8 cellular contexts compared by ENCODE assay signal in genomic region chr1:154404511-154404931, GRCh38. TPM values are rescaled to one million over a fixed set of nuclear protein-coding genes. Genes with fewer than 3 reads are reported as not detected.
DNase-seq lines count a peak whose midpoint lies in the region; ATAC-seq, FAIRE-seq and TF ChIP-seq lines count a peak whose summit lies in the region.

No MANE protein-coding gene starts in this region.

- TF ChIP-seq RAD21 in GM12878 (IDR thresholded peaks at IDR 0.05; ENCODE audit: insufficient read depth, low read depth, low read length), result no peak

- POLR2A ChIA-PET in GM12878 (lab: Charles Lee), result interaction anchor here (0.6 to 1.3 kb wide), 2 partner anchors 18 to 601 kb away, joined by 5 to 6 read pairs; no protein-coding TSS in a partner anchor
- POLR2A ChIA-PET in HEK293T (lab: Yijun Ruan, JAX), result no interaction called here

- TF ChIP-seq EP300 in GM12878 (IDR thresholded peaks at IDR 0.05; ENCODE audit: borderline replicate concordance in 1 of 2, control insufficient read depth in 1 of 2, low read depth in 2 of 2, low read length in 2 of 2), result no peak

- TF ChIP-seq POLR2A in GM12878 (IDR thresholded peaks at IDR 0.05; ENCODE audit: low read depth, low read length), result no peak

- SMC1A ChIA-PET in GM12878 (lab: Charles Lee; ENCODE audit: uncharacterized antibody, unreplicated experiment), result interaction anchor here (0.7 to 6.8 kb wide), 13 partner anchors 13 to 75 kb away, joined by 3 to 55 read pairs (median 6); no protein-coding TSS in a partner anchor

- intact Hi-C loops in GM12878 (cut with micrococcal nuclease; ENCODE audit: unreplicated experiment), result no loop called here

- CTCF ChIA-PET in GM12878 (lab: Yijun Ruan, JAX) (interaction anchor here (1.0 to 2.0 kb wide), 14 partner anchors 12 to 155 kb away, joined by 3 to 15 read pairs (median 4); no protein-coding TSS in a partner anchor), HEK293T (lab: Yijun Ruan, JAX) (no interaction called here)

- H3K27me3 ChIP-seq in HUES6 (ENCODE audit: control insufficient read depth, insufficient read depth, low read length) (peaks cover 52% of the 10 kb centered on the region), GM12878 (replicated peaks in 1 of 2; ENCODE audit: control insufficient read depth in 2 of 2, insufficient read depth in 2 of 2, low read length in 1 of 2) (no peaks in the 10 kb centered on the region), muscle layer of duodenum (ENCODE audit: low read depth, low read length) (no peaks in the 10 kb centered on the region)

- no peak for TF ChIP-seq CTCF in C4-2B (conservative IDR thresholded peaks at IDR 0.05)
- TF ChIP-seq CTCF in GM12878 (IDR thresholded peaks at IDR 0.05 in 2 of 3, conservative IDR thresholded peaks at IDR 0.05 in 1 of 3; ENCODE audit: control insufficient read depth in 2 of 3, extremely low read depth in 1 of 3, insufficient read depth in 1 of 3, low read depth in 3 of 3, low read length in 3 of 3), result no peak

- H3K79me2 ChIP-seq in GM12878 (ENCODE audit: control insufficient read depth, insufficient read depth, low read length), result peaks cover 11% of the 10 kb centered on the region

- H3K9me3 ChIP-seq in HUES6 (ENCODE audit: control insufficient read depth, insufficient read depth, low read depth, low read length), result no peaks in the 10 kb centered on the region
- H3K9me3 ChIP-seq in GM12878 (replicated peaks; ENCODE audit: control insufficient read depth, insufficient read depth, low read length), result no peaks in the 10 kb centered on the region
- no peaks in the 10 kb centered on the region for H3K9me3 ChIP-seq in muscle layer of duodenum (ENCODE audit: control insufficient read depth in 1 of 2, low read length in 2 of 2)

- H3K4me1 ChIP-seq in HUES6 (ENCODE audit: control insufficient read depth, insufficient read depth, low read length) (peaks cover 33% of the 10 kb centered on the region), GM12878 (ENCODE audit: control insufficient read depth, insufficient read depth, low read length) (peaks cover 62% of the 10 kb centered on the region), muscle layer of duodenum (ENCODE audit: control insufficient read depth in 1 of 2, insufficient read depth in 2 of 2, low read length in 2 of 2) (peaks cover 27 to 28% of the 10 kb centered on the region in 2 donors)

- WGBS in GM12878 (ENCODE audit: insufficient coverage, insufficient replicate concordance, low lambda C conversion rate, missing lambda C conversion rate), result 18% methylated on average over 11 of the region's 11 CpGs

- H2AFZ ChIP-seq in GM12878 (ENCODE audit: control insufficient read depth, low read depth, low read length), result peak overlapping the region; percentile 77

- no peak for FAIRE-seq in GM12878 (lab: Jason Lieb, UNC)

- no peak for DNase-seq in GM12878 (ENCODE audit: low read depth, low spot score)
- no peak for DNase-seq in HEK293T (ENCODE audit: extremely low spot score)
- DNase-seq in GM19238 (ENCODE audit: insufficient read length, low spot score), result no peak

- in situ Hi-C loops in GM12878 (cut with MboI), result no loop called here

- no TSS peak for BruUV-seq in GM12878 (replicated peaks; lab: Mats Ljungman, UMichigan)

- ATAC-seq in GM12878 (peak; percentile 5), HG03039 (IDR thresholded peaks at IDR 0.05; ENCODE audit: unreplicated experiment) (no peak), GM18511 (IDR thresholded peaks at IDR 0.05; ENCODE audit: unreplicated experiment) (no peak)

- no peaks in the 10 kb centered on the region for H4K20me1 ChIP-seq in GM12878 (ENCODE audit: control insufficient read depth, insufficient read depth)

- RAD21 ChIA-PET in GM12878 (lab: Charles Lee; ENCODE audit: unreplicated experiment), result interaction anchor here (0.6 to 2.3 kb wide), 7 partner anchors 35 to 142 kb away, joined by 3 to 13 read pairs (median 6); no protein-coding TSS in a partner anchor

- no peak overlapping the region for H3K9ac ChIP-seq in HUES6 (ENCODE audit: low read length)
- no peak overlapping the region for H3K9ac ChIP-seq in GM12878 (ENCODE audit: control insufficient read depth, insufficient read depth, low read length)

- H3K4me3 ChIP-seq in HUES6 (ENCODE audit: low read depth, low read length), result peak overlapping the region; percentile 78
- H3K4me3 ChIP-seq in GM12878, result peak overlapping the region; percentile 65; the same call in 1 of the 2 replicates
- H3K4me3 ChIP-seq in muscle layer of duodenum (ENCODE audit: low read depth in 1 of 2, low read length in 2 of 2), result peak overlapping the region; percentile 65 to 79

- H3K4me2 ChIP-seq in GM12878 (ENCODE audit: control insufficient read depth, insufficient read depth), result peak overlapping the region; percentile 73

- H3K36me3 ChIP-seq in HUES6 (ENCODE audit: control insufficient read depth, insufficient read depth, low read length) (no peaks in the 10 kb centered on the region), GM12878 (ENCODE audit: control insufficient read depth in 2 of 2, insufficient read depth in 2 of 2, low read length in 1 of 2) (no peaks in the 10 kb centered on the region), muscle layer of duodenum (ENCODE audit: control insufficient read depth in 1 of 2, insufficient read depth in 2 of 2, low read length in 2 of 2) (peaks cover 0 to 5% of the 10 kb centered on the region in 2 donors)

- peak overlapping the region; percentile 97 for H3K27ac ChIP-seq in C4-2B
- no peak overlapping the region for H3K27ac ChIP-seq in HUES6 (ENCODE audit: low read depth, low read length)
- H3K27ac ChIP-seq in GM12878 (ENCODE audit: control insufficient read depth, insufficient read depth), result 0 out of 2 replicates have a peak overlapping the region, but pooled peaks have one; percentile 13
- peak overlapping the region; percentile 73 for H3K27ac ChIP-seq in muscle layer of duodenum (ENCODE audit: low read length)

TF ChIP-seq in GM12878, 131 proteins besides CTCF, POLR2A, EP300 and RAD21 (continues in another document):
- no peak for TF ChIP-seq JUND (IDR thresholded peaks at IDR 0.05; ENCODE audit: low read depth, low read length)
- peak in 1 of 2 experiments; percentile 42; a peak in 1 of 4 replicates for TF ChIP-seq BHLHE40 (IDR thresholded peaks at IDR 0.05; ENCODE audit: borderline replicate concordance in 1 of 2, low read depth in 2 of 2, low read length in 1 of 2)
- TF ChIP-seq SMC3 (IDR thresholded peaks at IDR 0.05; ENCODE audit: borderline replicate concordance, low read length), result no peak
- TF ChIP-seq EGR1 (IDR thresholded peaks at IDR 0.05; ENCODE audit: borderline replicate concordance in 1 of 2, low read depth in 2 of 2, low read length in 2 of 2), result no peak
- TF ChIP-seq MEF2B (IDR thresholded peaks at IDR 0.05; ENCODE audit: partially characterized antibody, poor library complexity, severe bottlenecking), result no peak
- no peak for TF ChIP-seq PAX8 (IDR thresholded peaks at IDR 0.05)
- TF ChIP-seq BCL3 (IDR thresholded peaks at IDR 0.05; ENCODE audit: borderline replicate concordance, insufficient read depth, low read depth, low read length, poor library complexity, severe bottlenecking), result no peak

TF ChIP-seq in HEK293T, 16 proteins besides CTCF, POLR2A, EP300 and RAD21:
- TF ChIP-seq NFRKB (IDR thresholded peaks at IDR 0.05), result no peak
- no peak for TF ChIP-seq LEF1 (IDR thresholded peaks at IDR 0.05; ENCODE audit: borderline replicate concordance)
- TF ChIP-seq ELF4 (IDR thresholded peaks at IDR 0.05), result no peak
- no peak for TF ChIP-seq L3MBTL2 (conservative IDR thresholded peaks at IDR 0.05)

RNA-seq across cellular contexts. Expression of gene IL6R, which starts 0.6 kb away (rescaled TPM):
- 50.9 and 61.1 TPM in 2 replicates for total RNA-seq in GM12878 (2013; cell fraction: nucleolus; rRNA removed)
- total RNA-seq in GM12878 (2014; rRNA removed) (29.3 and 31.9 TPM in 2 replicates), GM12878 (2014; rRNA removed; fragmentation: Illumina TruSeq; extraction: Trizol) (17.4 and 18.2 TPM in 2 replicates), GM12878 (2021) (37.7 and 43.4 TPM in 2 replicates)
- 3.2 TPM for polyA plus RNA-seq in GM12878 (2011; ENCODE audit: low read depth)
- polyA plus RNA-seq in GM12878 (2011; rRNA removed) (4.0 and 6.1 TPM in 2 replicates), GM12878 (2014; fragmentation: Illumina TruSeq; extraction: Trizol) (21.7 and 23.9 TPM in 2 replicates), GM12878 (2014; fragmentation: Nextera tagmentation; extraction: Ambion mirVana) (1 to 10 TPM; 1.9 to 3.9 TPM), GM12878 (2014; rRNA removed) (34.0 and 45.3 TPM in 2 replicates), GM12878 (2016; fragmentation: Nextera tagmentation; extraction: Ambion mirVana) (10 to 100 TPM; 16.5 to 16.8 TPM)
- 10.7 and 11.6 TPM in 2 replicates for polyA plus RNA-seq in GM12878 (2011; cell fraction: cytosol; rRNA removed)
- 4.5 and 6.2 TPM in 2 replicates for polyA plus RNA-seq in GM12878 (2011; cell fraction: nucleus; rRNA removed)
- 2.8 and 4.3 TPM in 2 replicates for polyA plus RNA-seq in GM12878 (2012)
- polyA minus RNA-seq in GM12878 (2011; rRNA and poly(A)+ RNA removed), result 10.0 and 12.5 TPM in 2 replicates
- 5.1 and 6.0 TPM in 2 replicates for polyA minus RNA-seq in GM12878 (2011; cell fraction: cytosol; rRNA and poly(A)+ RNA removed)
- 5.5 and 8.9 TPM in 2 replicates for polyA minus RNA-seq in GM12878 (2011; cell fraction: nucleus; rRNA and poly(A)+ RNA removed)
